ENCODE assay signal across 7 cellular contexts in the genomic region with DNA sequence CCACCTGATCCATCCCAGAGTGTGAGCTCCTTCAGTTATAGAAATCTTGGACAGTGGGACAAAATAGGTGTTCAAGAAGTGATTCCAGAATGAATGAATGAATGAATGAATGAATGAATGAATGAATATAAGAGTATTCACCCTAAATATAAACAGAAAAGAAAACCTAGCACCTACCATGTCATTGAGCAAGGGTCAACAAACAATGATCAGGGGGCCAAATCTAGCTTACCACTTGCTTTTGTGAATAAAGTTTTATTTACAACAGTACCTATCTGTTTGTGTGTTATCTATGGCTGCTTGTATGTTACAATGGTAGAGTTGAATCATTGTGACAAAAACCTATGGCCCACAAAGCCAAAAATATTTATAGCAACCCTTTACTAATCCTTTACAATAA.
"Had no signal": no experiment of that assay in that cellular context is flagged by ENCODE, and none has a peak within 500 bp of the region (broad histone marks: within the 10 kb centered on the region; RNA-seq: fewer than 3 reads in every experiment).

No MANE protein-coding gene starts in this region.

- H3K27ac ChIP-seq: HL-60, KMS-11 had no signal

- DNase-seq: IMR-90, KBM-7, KG1 had no signal

- H3K4me2 ChIP-seq: KMS-11 had no signal

- ATAC-seq: HepG2 had no signal

- FAIRE-seq: HepG2, HTR-8/SVneo had no signal

- H3K9ac ChIP-seq: KMS-11 had no signal
